8 cellular contexts compared by ENCODE assay signal in the genomic region with DNA sequence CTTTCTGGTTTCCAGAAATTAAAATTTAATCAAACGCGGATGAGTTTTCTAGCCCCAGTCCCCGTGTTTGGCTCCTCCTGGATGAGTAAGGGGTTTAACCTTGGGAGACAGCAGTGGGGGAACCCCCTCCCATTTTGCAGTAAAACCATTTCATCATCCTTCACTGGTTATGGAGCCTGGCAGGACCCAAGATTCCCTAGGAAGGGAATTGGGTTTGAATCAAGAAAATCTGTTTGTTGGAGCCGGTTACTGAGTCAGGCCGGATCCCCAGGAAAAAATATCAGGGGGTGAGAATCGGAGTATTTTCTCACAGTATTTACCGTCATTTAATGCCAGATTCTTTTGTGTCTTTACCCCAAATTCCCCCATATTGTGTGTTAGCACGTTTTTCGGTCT. TPM values are rescaled to one million over a fixed set of nuclear protein-coding genes. Genes with fewer than 3 reads are reported as not detected.
DNase-seq lines count a peak whose midpoint lies in the region; ATAC-seq and TF ChIP-seq lines count a peak whose summit lies in the region.

No MANE protein-coding gene starts in this region.

- H3K4me2 ChIP-seq in mesendoderm (ENCODE audit: low read length), result peak overlapping the region; percentile 95

- TF ChIP-seq CTCF in body of pancreas (IDR thresholded peaks at IDR 0.05), result peak in 1 of 7 experiments; percentile 2

- intact Hi-C loops in body of pancreas (cut with DNase I) (no loop called here), aorta (cut with DNase I) (loop anchor here (5.0 to 10.0 kb wide), 4 partner anchors 71 to 549 kb away; a partner anchor contains a TSS)

- no peak overlapping the region for H3K23ac ChIP-seq in mesendoderm (ENCODE audit: low read length)

- H3K4me1 ChIP-seq in body of pancreas (peaks cover 47% of the 10 kb centered on the region), mesendoderm (ENCODE audit: control insufficient read depth, low read depth, low read length) (peaks cover 2% of the 10 kb centered on the region), aorta (ENCODE audit: control insufficient read depth in 1 of 2, insufficient read depth in 2 of 2, low read length in 2 of 2) (peaks cover 0 to 2% of the 10 kb centered on the region in 2 donors)

- H2BK5ac ChIP-seq in mesendoderm (ENCODE audit: low read length), result no peak overlapping the region

- H3K36me3 ChIP-seq in body of pancreas (replicated peaks in 1 of 2; ENCODE audit: insufficient read depth in 1 of 2, low read depth in 2 of 2) (no peaks in the 10 kb centered on the region), mesendoderm (ENCODE audit: control insufficient read depth, insufficient read depth, low read length) (no peaks in the 10 kb centered on the region), aorta (ENCODE audit: control insufficient read depth in 1 of 2, insufficient read depth in 2 of 2, low read length in 1 of 2) (no peaks in the 10 kb centered on the region)

- TF ChIP-seq POLR2A in body of pancreas (IDR thresholded peaks at IDR 0.05), result no peak

- peak; percentile 12 for DNase-seq in stimulated activated CD4-positive, alpha-beta T cell treated with anti-CD3 and anti-CD28 coated beads, Interleukin-4, amount 100 ng/mL, for 24 hours
- no peak for DNase-seq in stimulated activated CD4-positive, alpha-beta T cell treated with anti-CD3 and anti-CD28 coated beads, Interleukin-4, amount 100 ng/mL, for 4 hours
- DNase-seq in body of pancreas, result no peak
- DNase-seq in mesendoderm, result peak; percentile 36
- no peak for DNase-seq in aorta
- DNase-seq in cerebellar nuclear complex (lab: John Stamatoyannopoulos, UW), result no peak
- no peak for DNase-seq in NCI-H446 (lab: John Stamatoyannopoulos, UW)
- DNase-seq in LoVo (ENCODE audit: low spot score), result no peak

- H3K4ac ChIP-seq in mesendoderm (ENCODE audit: low read depth, low read length), result peak overlapping the region; percentile 97

- H3K79me2 ChIP-seq in mesendoderm (ENCODE audit: control insufficient read depth, insufficient read depth, low read length), result peaks cover 52% of the 10 kb centered on the region

- H2BK120ac ChIP-seq in mesendoderm (ENCODE audit: low read depth, low read length), result no peak overlapping the region

- ATAC-seq in body of pancreas (no peak), aorta (ENCODE audit: low FRiP score) (no peak)

- H2BK15ac ChIP-seq in mesendoderm (replicated peaks; ENCODE audit: low read depth), result no peak overlapping the region

- H3K9me3 ChIP-seq in body of pancreas (no peaks in the 10 kb centered on the region), aorta (ENCODE audit: control insufficient read depth, low read length) (no peaks in the 10 kb centered on the region)

- peak overlapping the region; percentile 96 for H3K9ac ChIP-seq in mesendoderm (ENCODE audit: low read length)

- H3K27me3 ChIP-seq in body of pancreas (no peaks in the 10 kb centered on the region), mesendoderm (ENCODE audit: insufficient read depth, low read length, poor library complexity) (no peaks in the 10 kb centered on the region), aorta (ENCODE audit: control insufficient read depth in 1 of 2, insufficient read depth in 2 of 2, low read length in 1 of 2) (no peaks in the 10 kb centered on the region)

- H4K8ac ChIP-seq in mesendoderm (ENCODE audit: low read depth, low read length), result no peak overlapping the region

- peaks cover 1% of the 10 kb centered on the region for H3K79me1 ChIP-seq in mesendoderm (ENCODE audit: low read length)

- peak overlapping the region; percentile 94 for H3K18ac ChIP-seq in mesendoderm (ENCODE audit: low read length)

- peak overlapping the region; percentile 85 to 96 (median 94) for H3K27ac ChIP-seq in body of pancreas
- H3K27ac ChIP-seq in mesendoderm (ENCODE audit: low read depth, low read length), result peak overlapping the region; percentile 91
- H3K27ac ChIP-seq in aorta (ENCODE audit: low read depth in 1 of 2, low read length in 2 of 2), result peak overlapping the region in 1 of 2 donors; percentile 48

- peak overlapping the region; percentile 95 for H3K56ac ChIP-seq in mesendoderm (ENCODE audit: low read length)

- 0 to 1% methylated on average over 8 to 9 of the region's 9 CpGs for WGBS in body of pancreas, 2 donors
- no CpG with 5 or more reads among the region's 9 CpGs for WGBS in mesendoderm (ENCODE audit: extremely low coverage, insufficient coverage, low lambda C conversion rate)
- 0% methylated on average over 9 of the region's 9 CpGs for WGBS in aorta, 2 donors

- H3K4me3 ChIP-seq in body of pancreas (peak overlapping the region; percentile 76 to 80), mesendoderm (ENCODE audit: low read length) (peak overlapping the region; percentile 45), aorta (ENCODE audit: low read length in 2 of 2) (peak overlapping the region; percentile 52 to 79)

- H4K5ac ChIP-seq in mesendoderm (ENCODE audit: low read length), result no peak overlapping the region

- H2AK5ac ChIP-seq in mesendoderm (ENCODE audit: low read length), result no peak overlapping the region

RNA-seq across cellular contexts. Expression of a gene that starts 0.8 kb away (rescaled TPM):
- 10 to 100 TPM; 49.3 to 64.9 TPM for total RNA-seq in body of pancreas
- 300 TPM for polyA plus RNA-seq in mesendoderm (2013, experiment 1 of 2)
- 307 TPM for polyA plus RNA-seq in mesendoderm (2013, experiment 2 of 2)
- 100 to 1,000 TPM; 166 to 167 TPM for total RNA-seq in aorta
- 100 to 1,000 TPM; 105 to 117 TPM for polyA plus RNA-seq in aorta

RNA-seq across cellular contexts. Expression of a gene that starts 23.6 kb away (rescaled TPM):
- 100 to 1,000 TPM in 1 of 2 donors, 10 to 100 TPM in 1; 41.8 to 105 TPM for total RNA-seq in body of pancreas
- polyA plus RNA-seq in mesendoderm (2013, experiment 1 of 2), result 35.6 TPM
- polyA plus RNA-seq in mesendoderm (2013, experiment 2 of 2), result 37.3 TPM
- 10 to 100 TPM; 21.6 to 27.2 TPM for total RNA-seq in aorta
- polyA plus RNA-seq in aorta, result 10 to 100 TPM in 1 of 2 donors, 1 to 10 TPM in 1; 1.4 to 77.2 TPM

Comparison
In these comparisons a context has a peak if more than half of its experiments do, and no peak if none do; other contexts are left out.
1. DNase-seq: peak in stimulated activated CD4-positive, alpha-beta T cell treated with anti-CD3 and anti-CD28 coated beads, Interleukin-4, amount 100 ng/mL, for 24 hours (single experiment) and mesendoderm (single experiment); none in stimulated activated CD4-positive, alpha-beta T cell treated with anti-CD3 and anti-CD28 coated beads, Interleukin-4, amount 100 ng/mL, for 4 hours (0 of 2), body of pancreas (0 of 4), aorta (0 of 2), cerebellar nuclear complex (0 of 2), NCI-H446 (0 of 2) and LoVo (single experiment).
2. Peak in every context shown above with its lines, with median percentiles within 50 percentile points of each other: H3K4me3 ChIP-seq.